Comparison of ENCODE assay signal across 8 cellular contexts in the genomic region with DNA sequence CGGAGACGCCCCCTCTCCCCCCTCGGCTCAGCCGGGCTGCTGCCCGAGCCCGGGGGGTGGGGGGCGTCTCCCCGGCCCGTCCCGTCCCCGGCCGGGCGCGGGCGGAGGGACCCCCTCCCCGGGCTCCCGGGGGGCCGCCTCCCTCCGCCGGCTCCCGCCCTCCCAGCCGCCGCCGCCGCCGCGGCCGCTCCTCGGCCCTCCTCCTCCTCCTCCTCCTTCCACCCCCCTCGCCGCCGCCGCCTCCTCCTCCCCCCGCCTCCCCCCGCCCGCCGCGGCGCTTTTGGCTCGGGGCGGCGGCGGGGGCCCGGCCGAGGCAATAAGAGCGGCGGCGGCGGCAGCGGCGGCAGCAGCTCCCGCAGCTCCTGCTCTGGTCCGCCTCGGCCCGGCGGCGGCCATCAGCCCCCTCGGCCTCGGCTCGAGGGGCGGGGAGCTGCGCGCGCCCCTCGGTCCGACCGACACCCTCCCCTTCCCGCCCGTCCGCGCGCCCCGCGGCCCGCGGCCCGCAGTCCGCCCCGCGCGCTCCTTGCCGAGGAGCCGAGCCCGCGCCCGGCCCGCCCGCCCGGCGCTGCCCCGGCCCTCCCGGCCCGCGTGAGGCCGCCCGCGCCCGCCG. TPM values are rescaled to one million over a fixed set of nuclear protein-coding genes. Genes with fewer than 3 reads are reported as not detected.
A peak's percentile ranks its signal among the peaks of the same experiment; 100 is the strongest.
DNase-seq lines count a peak whose midpoint lies in the region; ATAC-seq and TF ChIP-seq lines count a peak whose summit lies in the region.

No MANE protein-coding gene starts in this region.

- peak; percentile 91 for DNase-seq in DMS 273 (lab: John Stamatoyannopoulos, UW; ENCODE audit: unreplicated experiment)
- no peak for DNase-seq in DMS 273 treated with DMSO at 0.1 percent for 48 hours (lab: John Stamatoyannopoulos, UW)
- no peak for DNase-seq in Panc1 (ENCODE audit: low read depth, low spot score)
- DNase-seq in activated T-helper 9 cell treated with anti-CD3 and anti-CD28 coated beads, Interleukin-2, amount 50 U/mL, for 16 hours (ENCODE audit: low read depth) = peak; percentile 68
- DNase-seq in fibroblast of villous mesenchyme (ENCODE audit: low read depth) = peak; percentile 72

- no TSS peak for BruUV-seq in Panc1 (replicated peaks; lab: Mats Ljungman, UMichigan)

- peak; percentile 6 for ATAC-seq in HG03066 (IDR thresholded peaks at IDR 0.05; ENCODE audit: low read depth, unreplicated experiment)
- peak; percentile 80 for ATAC-seq in Panc1

- H2AFZ ChIP-seq in neuron (ENCODE audit: low read depth, low read length) = no peak overlapping the region

- H3K27ac ChIP-seq in Panc1 (ENCODE audit: low read length) (no peak overlapping the region), temporal lobe (ENCODE audit: low read depth, low read length) (peak overlapping the region; percentile 71)

- H3K27me3 ChIP-seq in Panc1 (ENCODE audit: control insufficient read depth, insufficient read depth, low read length) (no peaks in the 10 kb centered on the region), neuron (ENCODE audit: insufficient read depth, low read length) (no peaks in the 10 kb centered on the region)

- H3K36me3 ChIP-seq in Panc1 (ENCODE audit: control insufficient read depth, insufficient read depth, low read length) (peaks cover 2% of the 10 kb centered on the region; the same call in 1 of the 2 replicates), neuron (ENCODE audit: insufficient read depth, low read length) (peaks cover 8% of the 10 kb centered on the region)

- intact Hi-C loops in Panc1 (cut with micrococcal nuclease; ENCODE audit: unreplicated experiment) = loop anchor here (10.0 kb wide), 1 partner anchor 94 kb away; the partner anchor contains the start of gene NELFCD

- in situ Hi-C loops in Panc1 (cut with HindIII; ENCODE audit: low pct_unique_long_range_greater_than_20kb, low sequenced_read_pairs) = no loop called here

- H3K4me1 ChIP-seq in Panc1 (ENCODE audit: control insufficient read depth, insufficient read depth, low read length) (peaks cover 30% of the 10 kb centered on the region), neuron (ENCODE audit: insufficient read depth, low read length) (peaks cover 39% of the 10 kb centered on the region)

- no peak for TF ChIP-seq CTCF in Panc1 (IDR thresholded peaks at IDR 0.05)
- no peak for TF ChIP-seq CTCF in fibroblast of villous mesenchyme (IDR thresholded peaks at IDR 0.05; ENCODE audit: insufficient read depth, low read depth, low read length)

- H3K9me3 ChIP-seq in Panc1 (ENCODE audit: control insufficient read depth, insufficient read depth, low read depth, low read length) (no peaks in the 10 kb centered on the region), neuron (ENCODE audit: low read length) (no peaks in the 10 kb centered on the region)

- POLR2A ChIA-PET in Panc1 (lab: Charles Lee) = interaction anchor here (0.6 kb wide), 1 partner anchor 610 kb away, joined by 8 read pairs; no protein-coding TSS in a partner anchor

- peak overlapping the region; percentile 61 to 77 for H3K4me3 ChIP-seq in Panc1 (ENCODE audit: low read depth in 2 of 2, low read length in 2 of 2)
- H3K4me3 ChIP-seq in fibroblast of villous mesenchyme (ENCODE audit: low read depth, low read length) = peak overlapping the region; percentile 77
- H3K4me3 ChIP-seq in neuron (ENCODE audit: low read length) = peak overlapping the region; percentile 98

- CTCF ChIA-PET in Panc1 (lab: Charles Lee) = interaction anchor here (0.6 kb wide), 2 partner anchors 77 to 369 kb away, joined by 3 to 4 read pairs; no protein-coding TSS in a partner anchor

RNA-seq across cellular contexts. Expression of gene GNAS, which starts 38.7 kb away (rescaled TPM):
- 756 TPM for total RNA-seq in Panc1 (2021; ENCODE audit: unreplicated experiment)
- polyA plus RNA-seq in Panc1 (2012; ENCODE audit: insufficient read length) = 1,834 TPM
- total RNA-seq in fibroblast of villous mesenchyme = 345 and 361 TPM in 2 replicates
- 498 TPM for total RNA-seq in temporal lobe

RNA-seq across cellular contexts. Expression of gene GNAS-AS1, which starts 40.5 kb away (rescaled TPM):
- total RNA-seq in Panc1 (2021; ENCODE audit: unreplicated experiment) (not detected), fibroblast of villous mesenchyme (0.43 and 0.64 TPM in 2 replicates), temporal lobe (0.49 TPM)
- polyA plus RNA-seq in Panc1 (2012; ENCODE audit: insufficient read length) = not detected

Comparison
In these comparisons a context has a peak if more than half of its experiments do, and no peak if none do; other contexts are left out.
1. DNase-seq: peak in DMS 273 (single experiment), activated T-helper 9 cell treated with anti-CD3 and anti-CD28 coated beads, Interleukin-2, amount 50 U/mL, for 16 hours (single experiment) and fibroblast of villous mesenchyme (single experiment); none in DMS 273 treated with DMSO at 0.1 percent for 48 hours (single experiment) and Panc1 (single experiment).
2. Peak in every context shown above with its lines, with median percentiles within 50 percentile points of each other: H3K4me3 ChIP-seq.